ENCODE assay signal across 1 cellular context in genomic region chr16:75246504-75247205, GRCh38.
TF ChIP-seq lines count a peak whose summit lies in the region.

No MANE protein-coding gene starts in this region.

TF ChIP-seq in liver, 16 proteins besides CTCF, POLR2A, EP300 and RAD21 (continued from another document):
- TF ChIP-seq, protein P1, sequence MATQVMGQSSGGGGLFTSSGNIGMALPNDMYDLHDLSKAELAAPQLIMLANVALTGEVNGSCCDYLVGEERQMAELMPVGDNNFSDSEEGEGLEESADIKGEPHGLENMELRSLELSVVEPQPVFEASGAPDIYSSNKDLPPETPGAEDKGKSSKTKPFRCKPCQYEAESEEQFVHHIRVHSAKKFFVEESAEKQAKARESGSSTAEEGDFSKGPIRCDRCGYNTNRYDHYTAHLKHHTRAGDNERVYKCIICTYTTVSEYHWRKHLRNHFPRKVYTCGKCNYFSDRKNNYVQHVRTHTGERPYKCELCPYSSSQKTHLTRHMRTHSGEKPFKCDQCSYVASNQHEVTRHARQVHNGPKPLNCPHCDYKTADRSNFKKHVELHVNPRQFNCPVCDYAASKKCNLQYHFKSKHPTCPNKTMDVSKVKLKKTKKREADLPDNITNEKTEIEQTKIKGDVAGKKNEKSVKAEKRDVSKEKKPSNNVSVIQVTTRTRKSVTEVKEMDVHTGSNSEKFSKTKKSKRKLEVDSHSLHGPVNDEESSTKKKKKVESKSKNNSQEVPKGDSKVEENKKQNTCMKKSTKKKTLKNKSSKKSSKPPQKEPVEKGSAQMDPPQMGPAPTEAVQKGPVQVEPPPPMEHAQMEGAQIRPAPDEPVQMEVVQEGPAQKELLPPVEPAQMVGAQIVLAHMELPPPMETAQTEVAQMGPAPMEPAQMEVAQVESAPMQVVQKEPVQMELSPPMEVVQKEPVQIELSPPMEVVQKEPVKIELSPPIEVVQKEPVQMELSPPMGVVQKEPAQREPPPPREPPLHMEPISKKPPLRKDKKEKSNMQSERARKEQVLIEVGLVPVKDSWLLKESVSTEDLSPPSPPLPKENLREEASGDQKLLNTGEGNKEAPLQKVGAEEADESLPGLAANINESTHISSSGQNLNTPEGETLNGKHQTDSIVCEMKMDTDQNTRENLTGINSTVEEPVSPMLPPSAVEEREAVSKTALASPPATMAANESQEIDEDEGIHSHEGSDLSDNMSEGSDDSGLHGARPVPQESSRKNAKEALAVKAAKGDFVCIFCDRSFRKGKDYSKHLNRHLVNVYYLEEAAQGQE (IDR thresholded peaks at IDR 0.05): no peak
- TF ChIP-seq TAF1 (conservative IDR thresholded peaks at IDR 0.05) (no peak), SP1 (IDR thresholded peaks at IDR 0.05) (no peak), FOXA2 (IDR thresholded peaks at IDR 0.05) (no peak), HNF4G (IDR thresholded peaks at IDR 0.05) (no peak), YY1 (IDR thresholded peaks at IDR 0.05) (no peak), NR2F2 (IDR thresholded peaks at IDR 0.05) (no peak), MAX (IDR thresholded peaks at IDR 0.05) (no peak), JUND (IDR thresholded peaks at IDR 0.05) (no peak), EGR1 (IDR thresholded peaks at IDR 0.05; ENCODE audit: low read depth in 2 of 2) (no peak)
TF ChIP-seq in liver: peak in this region for 0.
